ENCODE assay signal across 17 cellular contexts in genomic region chr6:26299286-26300042, GRCh38.
DNase-seq lines count a peak whose midpoint lies in the region; ATAC-seq, FAIRE-seq and TF ChIP-seq lines count a peak whose summit lies in the region.
"Had no signal": no experiment of that assay in that cellular context is flagged by ENCODE, and none has a peak within 500 bp of the region (broad histone marks: within the 10 kb centered on the region; RNA-seq: fewer than 3 reads in every experiment).

No MANE protein-coding gene starts in this region.

- H3K4me3 ChIP-seq in IMR-90 (ENCODE audit: insufficient read depth, low read depth, low read length) = no peak overlapping the region
- peak overlapping the region in 44 of 59 donors; percentile 1 to 56 (median 31) for H3K4me3 ChIP-seq in dorsolateral prefrontal cortex
- peak overlapping the region; percentile 56 for H3K4me3 ChIP-seq in mesendoderm (ENCODE audit: low read length)
- H3K4me3 ChIP-seq in kidney (ENCODE audit: low read length in 2 of 2) = no peak overlapping the region
- H3K4me3 ChIP-seq: breast epithelium, gastrocnemius medialis, SK-N-MC, suprapubic skin had no signal

- TF ChIP-seq CTCF in IMR-90 (conservative IDR thresholded peaks at IDR 0.05; ENCODE audit: low read depth, low read length) (no peak), dorsolateral prefrontal cortex (IDR thresholded peaks at IDR 0.05 in 54 of 56, conservative IDR thresholded peaks at IDR 0.05 in 2 of 56; ENCODE audit: low read depth in 1 of 56, partially characterized antibody in 56 of 56) (no peak), kidney (IDR thresholded peaks at IDR 0.05; ENCODE audit: borderline replicate concordance, extremely low read depth, insufficient read depth) (no peak)

- no peak overlapping the region for H3K27ac Mint-ChIP-seq in effector memory CD8-positive, alpha-beta T cell

- H2AK5ac ChIP-seq in IMR-90 (ENCODE audit: low read depth, low read length) = no peak overlapping the region
- no peak overlapping the region for H2AK5ac ChIP-seq in mesendoderm (ENCODE audit: low read length)

- H3K9me3 Mint-ChIP-seq in effector memory CD8-positive, alpha-beta T cell = no peaks in the 10 kb centered on the region

- peaks cover 0 to 17% of the 10 kb centered on the region in 2 donors for H3K27me3 Mint-ChIP-seq in effector memory CD8-positive, alpha-beta T cell

- FAIRE-seq in kidney (lab: Jason Lieb, UNC) = no peak

- no peaks in the 10 kb centered on the region for H3K9me3 ChIP-seq in ES-I3 (ENCODE audit: control insufficient read depth, insufficient read depth, low read length)
- H3K9me3 ChIP-seq in IMR-90 (ENCODE audit: control insufficient read depth, insufficient read depth, low read length) = no peaks in the 10 kb centered on the region
- H3K9me3 ChIP-seq in kidney (ENCODE audit: control insufficient read depth in 1 of 2, low read length in 2 of 2) = no peaks in the 10 kb centered on the region
- H3K9me3 ChIP-seq: breast epithelium, gastrocnemius medialis, suprapubic skin had no signal

- H3K4me2 ChIP-seq in IMR-90 (ENCODE audit: low read depth, low read length) (no peak overlapping the region), mesendoderm (ENCODE audit: low read length) (peak overlapping the region; percentile 76)

- no peak overlapping the region for H3K4me3 Mint-ChIP-seq in effector memory CD8-positive, alpha-beta T cell

- H4K5ac ChIP-seq in IMR-90 (ENCODE audit: low read depth, low read length) (no peak overlapping the region), mesendoderm (ENCODE audit: low read length) (no peak overlapping the region)

- no peak overlapping the region for H3K56ac ChIP-seq in IMR-90 (ENCODE audit: extremely low read depth, insufficient read depth, low read length)
- peak overlapping the region; percentile 71 for H3K56ac ChIP-seq in mesendoderm (ENCODE audit: low read length)

- H3K18ac ChIP-seq in IMR-90 (ENCODE audit: low read depth, low read length) (no peak overlapping the region), mesendoderm (ENCODE audit: low read length) (no peak overlapping the region)

- H3K23ac ChIP-seq in IMR-90 (ENCODE audit: low read depth, low read length) = no peak overlapping the region
- H3K23ac ChIP-seq in mesendoderm (ENCODE audit: low read length) = no peak overlapping the region

- peaks cover 4 to 16% of the 10 kb centered on the region in 2 donors for H3K4me1 Mint-ChIP-seq in effector memory CD8-positive, alpha-beta T cell (ENCODE audit: low read depth in 2 of 2)

- peaks cover 6% of the 10 kb centered on the region; the same call in 1 of the 2 replicates for H3K9me1 ChIP-seq in IMR-90 (ENCODE audit: insufficient read depth, low read length)

- H2AFZ ChIP-seq in IMR-90 (replicated peaks; ENCODE audit: low read length, poor library complexity) = no peak overlapping the region

- intact Hi-C loops in IMR-90 (cut with micrococcal nuclease) = no loop called here
- intact Hi-C loops in dorsolateral prefrontal cortex (cut with DNase I) = loop anchor here in 1 of 2 donors (10.0 kb wide), 1 partner anchor 1175 kb away; the partner anchor contains the start of gene ZNF184
- intact Hi-C loops in kidney (cut with DNase I) = no loop called here

- H3K36me3 Mint-ChIP-seq in effector memory CD8-positive, alpha-beta T cell (ENCODE audit: insufficient read depth) = peaks cover 4% of the 10 kb centered on the region

- H3K79me2 ChIP-seq in mesendoderm (ENCODE audit: control insufficient read depth, insufficient read depth, low read length) = no peaks in the 10 kb centered on the region

- H2BK120ac ChIP-seq in IMR-90 (ENCODE audit: low read depth, low read length) (no peak overlapping the region), mesendoderm (ENCODE audit: low read depth, low read length) (no peak overlapping the region)

- H3K4me1 ChIP-seq in ES-I3 (ENCODE audit: insufficient read depth, low read length) (0 out of 2 replicates have a peak, but pooled peaks cover 4% of the 10 kb centered on the region), IMR-90 (ENCODE audit: control insufficient read depth, insufficient read depth, low read length) (peaks cover 7% of the 10 kb centered on the region; the same call in 1 of the 2 replicates), mesendoderm (ENCODE audit: control insufficient read depth, low read depth, low read length) (peaks cover 1% of the 10 kb centered on the region), kidney (ENCODE audit: control insufficient read depth in 1 of 2, insufficient read depth in 1 of 2, low read depth in 1 of 2, low read length in 2 of 2) (no peaks in the 10 kb centered on the region)
- H3K4me1 ChIP-seq: breast epithelium, suprapubic skin had no signal

- H4K91ac ChIP-seq in IMR-90 (ENCODE audit: insufficient read depth, low read depth, low read length) = no peak overlapping the region

- H3K36me3 ChIP-seq in ES-I3 (ENCODE audit: insufficient read depth, low read length) (no peaks in the 10 kb centered on the region), IMR-90 (ENCODE audit: control insufficient read depth, insufficient read depth, low read length) (no peaks in the 10 kb centered on the region), mesendoderm (ENCODE audit: control insufficient read depth, insufficient read depth, low read length) (no peaks in the 10 kb centered on the region), kidney (ENCODE audit: control insufficient read depth in 1 of 2, insufficient read depth in 2 of 2, low read length in 2 of 2) (no peaks in the 10 kb centered on the region)
- H3K36me3 ChIP-seq: breast epithelium, gastrocnemius medialis, suprapubic skin had no signal

- ATAC-seq in IMR-90 (ENCODE audit: low read depth) (peak; percentile 60), HG02678 (IDR thresholded peaks at IDR 0.05; ENCODE audit: unreplicated experiment) (no peak)
- no peak for ATAC-seq in effector memory CD8-positive, alpha-beta T cell (replicated peaks)
- ATAC-seq: gastrocnemius medialis, left colon had no signal

- H2BK15ac ChIP-seq in IMR-90 (ENCODE audit: low read depth, low read length) = no peak overlapping the region
- H2BK15ac ChIP-seq in mesendoderm (replicated peaks; ENCODE audit: low read depth) = no peak overlapping the region

- in situ Hi-C loops in IMR-90 (cut with MboI; ENCODE audit: low sequenced_read_pairs) = loop anchor here (25.0 kb wide), 2 partner anchors 838 to 1513 kb away; a partner anchor contains a TSS

- no peak overlapping the region for H3K14ac ChIP-seq in IMR-90 (replicated peaks; ENCODE audit: low read depth, low read length)

- no peak overlapping the region for H3K4ac ChIP-seq in IMR-90 (ENCODE audit: low read depth, low read length)
- no peak overlapping the region for H3K4ac ChIP-seq in mesendoderm (ENCODE audit: low read depth, low read length)

- no peak for DNase-seq in IMR-90
- no peak for DNase-seq in dorsolateral prefrontal cortex
- DNase-seq in mesendoderm = peak; percentile 42
- no peak for DNase-seq in kidney
- no peak for DNase-seq in Kasumi-1 (lab: John Stamatoyannopoulos, UW)
- DNase-seq in effector memory CD8-positive, alpha-beta T cell = no peak
- DNase-seq: activated naive CD4-positive, alpha-beta T cell treated with Interleukin-2 at 50 U/mL for 16 hours; effector CD8-positive, alpha-beta T cell; gastrocnemius medialis; left colon; NCI-H1092 treated with DMSO at 0.1 percent for 48 hours; NCI-H2227 treated with DMSO at 0.1 percent for 48 hours had no signal

- H3K79me1 ChIP-seq in IMR-90 (ENCODE audit: low read depth in 1 of 2, low read length in 2 of 2) (no peaks in the 10 kb centered on the region), mesendoderm (ENCODE audit: low read length) (no peaks in the 10 kb centered on the region)

- WGBS in IMR-90 (ENCODE audit: extremely low coverage in 2 of 2, insufficient read length in 1 of 2), 2 experiments = 90% methylated on average over 2 of the region's 23 CpGs; no CpG with 5 or more reads in 1 of the 2 experiments
- WGBS in mesendoderm (ENCODE audit: extremely low coverage, insufficient coverage, low lambda C conversion rate) = no CpG with 5 or more reads among the region's 23 CpGs

- H4K20me1 ChIP-seq in IMR-90 (ENCODE audit: insufficient read depth, low read length) = no peaks in the 10 kb centered on the region

- H3K27me3 ChIP-seq in IMR-90 (ENCODE audit: control insufficient read depth, insufficient read depth, low read length) (no peaks in the 10 kb centered on the region), dorsolateral prefrontal cortex (no peaks in the 10 kb centered on the region), mesendoderm (ENCODE audit: insufficient read depth, low read length, poor library complexity) (no peaks in the 10 kb centered on the region)
- H3K27me3 ChIP-seq: gastrocnemius medialis had no signal

- H2BK5ac ChIP-seq in IMR-90 (ENCODE audit: low read depth, low read length, poor library complexity, severe bottlenecking) = no peak overlapping the region
- H2BK5ac ChIP-seq in mesendoderm (ENCODE audit: low read length) = no peak overlapping the region

- no TSS peak for BruUV-seq in IMR-90 (replicated peaks; lab: Mats Ljungman, UMichigan)

- H4K8ac ChIP-seq in IMR-90 (ENCODE audit: low read depth in 2 of 2, low read length in 2 of 2) = no peak overlapping the region
- H4K8ac ChIP-seq in mesendoderm (ENCODE audit: low read depth, low read length) = no peak overlapping the region

- peak overlapping the region; percentile 46 for H3K9ac ChIP-seq in ES-I3 (ENCODE audit: low read depth, low read length)
- H3K9ac ChIP-seq in IMR-90 (ENCODE audit: low read depth, low read length) = no peak overlapping the region
- peak overlapping the region; percentile 60 for H3K9ac ChIP-seq in mesendoderm (ENCODE audit: low read length)
- H3K9ac ChIP-seq in kidney (ENCODE audit: low read length in 2 of 2) = no peak overlapping the region

- POLR2A ChIA-PET in IMR-90 (lab: Charles Lee; ENCODE audit: unreplicated experiment) = no interaction called here

- dilution Hi-C loops in IMR-90 (cut with HindIII; ENCODE audit: low sequenced_read_pairs, unreplicated experiment) = no loop called here

- CTCF ChIA-PET in IMR-90 (lab: Yijun Ruan, JAX) = no interaction called here

- H3K27ac ChIP-seq in IMR-90 (ENCODE audit: insufficient read depth, low read length) = no peak overlapping the region
- peak overlapping the region in 1 of 59 donors; percentile 34 for H3K27ac ChIP-seq in dorsolateral prefrontal cortex
- H3K27ac ChIP-seq in mesendoderm (ENCODE audit: low read depth, low read length) = no peak overlapping the region
- H3K27ac ChIP-seq in kidney (ENCODE audit: low read depth in 2 of 2, low read length in 2 of 2) = no peak overlapping the region
- H3K27ac ChIP-seq: breast epithelium, gastrocnemius medialis, SK-N-MC, suprapubic skin had no signal

- no peak for TF ChIP-seq POLR2A in IMR-90 (IDR thresholded peaks at IDR 0.05; ENCODE audit: low read depth, low read length)

- no peak for TF ChIP-seq RAD21 in IMR-90 (IDR thresholded peaks at IDR 0.05; ENCODE audit: low read length)

- no peak overlapping the region for H2AK9ac ChIP-seq in IMR-90 (replicated peaks; ENCODE audit: low read depth, low read length, poor library complexity)

- H2BK20ac ChIP-seq in IMR-90 (ENCODE audit: low read depth, low read length) = no peak overlapping the region

Comparison
In these comparisons a context has a peak if more than half of its experiments do, and no peak if none do; other contexts are left out.
1. H3K9ac ChIP-seq: peak in ES-I3 (single experiment) and mesendoderm (single experiment); none in IMR-90 (single experiment) and kidney (0 of 2).
2. H3K4me3 ChIP-seq: peak in dorsolateral prefrontal cortex (44 of 59) and mesendoderm (single experiment); none in IMR-90 (single experiment) and kidney (0 of 2).